In the genomic region with DNA sequence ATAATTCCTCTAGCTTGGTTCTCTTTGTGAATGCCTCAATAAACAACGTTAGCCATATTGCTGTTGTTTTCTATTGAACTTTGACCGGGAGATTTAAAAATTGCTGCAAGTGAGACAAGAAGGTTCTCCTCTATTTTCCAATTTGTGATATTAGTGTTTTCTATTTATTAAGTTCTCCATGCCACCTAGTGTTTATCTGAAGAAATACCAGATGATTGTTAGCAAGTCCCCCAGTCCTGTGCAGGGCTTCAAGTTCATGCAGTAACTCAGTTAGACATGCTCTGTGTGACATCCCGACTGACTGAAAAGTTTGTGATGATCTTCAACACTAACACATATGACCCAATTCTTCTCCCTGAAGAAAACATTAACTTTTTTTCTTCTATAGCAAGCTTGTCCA, we compare ENCODE assay signal across 15 cellular contexts. TPM values are rescaled to one million over a fixed set of nuclear protein-coding genes. Genes with fewer than 3 reads are reported as not detected.
DNase-seq lines count a peak whose midpoint lies in the region; TF ChIP-seq lines count a peak whose summit lies in the region.
"Had no signal": no experiment of that assay in that cellular context is flagged by ENCODE, and none has a peak within 500 bp of the region (broad histone marks: within the 10 kb centered on the region; RNA-seq: fewer than 3 reads in every experiment).

No MANE protein-coding gene starts in this region.

- H3K27ac ChIP-seq in C4-2B, result no peak overlapping the region
- no peak overlapping the region for H3K27ac ChIP-seq in H9 (ENCODE audit: insufficient read length, low read depth, low read length)

- no peak overlapping the region for H2AK5ac ChIP-seq in H9 (ENCODE audit: insufficient read length, low read length)

- TF ChIP-seq CTCF in C4-2B (conservative IDR thresholded peaks at IDR 0.05) (peak; percentile 34), H9 (conservative IDR thresholded peaks at IDR 0.05) (peak; percentile 43; the same call in 2 of the 3 replicates), astrocyte of the cerebellum (IDR thresholded peaks at IDR 0.05; ENCODE audit: low read depth, low read length, missing control alignments) (peak; percentile 13)

- H3K36me3 Mint-ChIP-seq in H9 (ENCODE audit: insufficient read depth in 1 of 3, low read depth in 3 of 3), result peaks cover 21 to 29% (median 22%) of the 10 kb centered on the region in 3 experiments

- no peak overlapping the region for H3K56ac ChIP-seq in H9 (ENCODE audit: insufficient read length, low read depth, low read length)

- no peaks in the 10 kb centered on the region for H3K79me2 ChIP-seq in H9 (ENCODE audit: insufficient read depth, low read length)

- H3K27me3 ChIP-seq in H9 (ENCODE audit: insufficient read depth, low read length), result no peaks in the 10 kb centered on the region
- H3K27me3 ChIP-seq: thyroid gland had no signal

- H3K9ac ChIP-seq in H9 (ENCODE audit: extremely low read depth, insufficient read length, low read length), result no peak overlapping the region

- no peak overlapping the region for H4K5ac ChIP-seq in H9 (ENCODE audit: insufficient read length, low read depth, low read length)

- H3K79me1 ChIP-seq in H9 (ENCODE audit: insufficient read depth, low read depth, low read length, poor library complexity, severe bottlenecking), result no peaks in the 10 kb centered on the region

- no peak overlapping the region for H4K8ac ChIP-seq in H9 (replicated peaks; ENCODE audit: insufficient read length, low read depth, low read length)

- H3K23ac ChIP-seq in H9 (ENCODE audit: insufficient read length, low read depth, low read length), result no peak overlapping the region

- no peak overlapping the region for H2BK5ac ChIP-seq in H9 (ENCODE audit: insufficient read length, low read length)

- H2BK120ac ChIP-seq in H9 (ENCODE audit: low read depth, low read length, poor library complexity, severe bottlenecking), result no peak overlapping the region

- H3K4me1 ChIP-seq in H9 (ENCODE audit: insufficient read depth, low read length), result peaks cover 18% of the 10 kb centered on the region; the same call in 1 of the 2 replicates
- H3K4me1 ChIP-seq: heart left ventricle had no signal

- H4K91ac ChIP-seq in H9 (ENCODE audit: insufficient read length, low read depth, low read length), result no peak overlapping the region

- H3K9me3 Mint-ChIP-seq in H9, result peaks cover 25 to 28% of the 10 kb centered on the region in 2 experiments
- H3K9me3 Mint-ChIP-seq: activated T-helper 1 cell treated with anti-CD3 and anti-CD28 coated beads, Interleukin-12 subunit alpha, Interleukin-12 subunit beta, Interleukin-2, Interleukin-4 antibody, amounts not matched to agents 30 ng/mL and 10 ng/mL and 1 ng/mL, durations not matched to agents 14 hours and 24 hours and 36 hours had no signal

- WGBS in H9 (ENCODE audit: extremely low coverage, insufficient read length, low lambda C conversion rate), result no CpG with 5 or more reads among the region's 3 CpGs

- no peak overlapping the region for H3T11ph ChIP-seq in H9 (ENCODE audit: low read length)

- H2AFZ ChIP-seq in H9 (ENCODE audit: low read length), result no peak overlapping the region

- no peak overlapping the region for H3K4me3 ChIP-seq in astrocyte of the cerebellum (ENCODE audit: low read depth, low read length)
- H3K4me3 ChIP-seq: heart left ventricle, thyroid gland had no signal

- no peaks in the 10 kb centered on the region for H3K23me2 ChIP-seq in H9 (ENCODE audit: insufficient read length, low read depth, low read length, poor library complexity, severe bottlenecking)

- no peak overlapping the region for H3K4ac ChIP-seq in H9 (ENCODE audit: low read depth, low read length)

- peaks cover 14% of the 10 kb centered on the region for H3K9me3 ChIP-seq in H9 (ENCODE audit: control insufficient read depth, low read depth, low read length)
- H3K9me3 ChIP-seq: thyroid gland had no signal

- H2BK15ac ChIP-seq in H9 (ENCODE audit: low read depth, low read length), result no peak overlapping the region

- H2BK12ac ChIP-seq in H9 (ENCODE audit: insufficient read length, low read depth, low read length), result no peak overlapping the region

- no peak for DNase-seq in H9
- no peak for DNase-seq in astrocyte of the cerebellum (ENCODE audit: low read depth)
- DNase-seq in medulla oblongata (ENCODE audit: extremely low spot score), result peak; percentile 2
- DNase-seq in activated CD4-positive, alpha-beta T cell treated with anti-CD3 and anti-CD28 coated beads, Interleukin-2, amount 50 U/mL, for 48 hours, result no peak
- DNase-seq in SK-N-DZ (ENCODE audit: low spot score), result no peak
- no peak for DNase-seq in NCI-H2081 treated with DMSO at 0.1 percent for 48 hours (lab: John Stamatoyannopoulos, UW)
- DNase-seq: activated CD4-positive, alpha-beta T cell treated with anti-CD3 and anti-CD28 coated beads, Interleukin-2, amount 10 ng/mL, durations not matched to agents 24 days and 14 days; heart left ventricle; left ventricle myocardium superior; NK-92 treated with Interleukin-12 subunit alpha and Interleukin-12 subunit beta, amount 100 ng/mL, for 24 hours; nucleus accumbens; T-helper 1 cell; thyroid gland had no signal

- H3K27ac Mint-ChIP-seq in H9, result 0 out of 7 replicates have a peak overlapping the region, but pooled peaks of 1 of the 3 experiments have one; percentile 34
- H3K27ac Mint-ChIP-seq: activated CD4-positive, alpha-beta T cell treated with anti-CD3 and anti-CD28 coated beads, Interleukin-2, amount 10 ng/mL, durations not matched to agents 24 days and 14 days; activated T-helper 1 cell treated with anti-CD3 and anti-CD28 coated beads, Interleukin-12 subunit alpha, Interleukin-12 subunit beta, Interleukin-2, Interleukin-4 antibody, amounts not matched to agents 30 ng/mL and 10 ng/mL and 1 ng/mL, durations not matched to agents 14 hours and 24 hours and 36 hours had no signal

- no peak overlapping the region for H3K14ac ChIP-seq in H9 (ENCODE audit: insufficient read depth, low read length)

- H3K27me3 Mint-ChIP-seq in H9 (ENCODE audit: low read depth), result peaks cover 4% of the 10 kb centered on the region
- H3K27me3 Mint-ChIP-seq: activated CD4-positive, alpha-beta T cell treated with anti-CD3 and anti-CD28 coated beads, Interleukin-2, amount 10 ng/mL, durations not matched to agents 24 days and 14 days had no signal

- H3K4me3 Mint-ChIP-seq in H9, result no peak overlapping the region
- H3K4me3 Mint-ChIP-seq: activated CD4-positive, alpha-beta T cell treated with anti-CD3 and anti-CD28 coated beads, Interleukin-2, amount 10 ng/mL, durations not matched to agents 24 days and 14 days; activated T-helper 1 cell treated with anti-CD3 and anti-CD28 coated beads, Interleukin-12 subunit alpha, Interleukin-12 subunit beta, Interleukin-2, Interleukin-4 antibody, amounts not matched to agents 30 ng/mL and 10 ng/mL and 1 ng/mL, durations not matched to agents 14 hours and 24 hours and 36 hours had no signal

- H4K20me1 ChIP-seq in H9 (ENCODE audit: control insufficient read depth, insufficient read depth, insufficient read length), result no peaks in the 10 kb centered on the region

- no peak overlapping the region for H2BK20ac ChIP-seq in H9 (ENCODE audit: low read depth, low read length, poor library complexity, severe bottlenecking)

- H3K4me1 Mint-ChIP-seq in H9, result peaks cover 52 to 60% of the 10 kb centered on the region in 2 experiments
- H3K4me1 Mint-ChIP-seq: activated CD4-positive, alpha-beta T cell treated with anti-CD3 and anti-CD28 coated beads, Interleukin-2, amount 10 ng/mL, durations not matched to agents 24 days and 14 days had no signal

- in situ Hi-C loops in astrocyte of the cerebellum (cut with HindIII; ENCODE audit: low sequenced_read_pairs), result no loop called here

- H3K18ac ChIP-seq in H9 (ENCODE audit: insufficient read length, low read depth, low read length), result no peak overlapping the region

- no peak overlapping the region for H3K4me2 ChIP-seq in H9 (ENCODE audit: insufficient read depth, insufficient read length, low read length)

RNA-seq across cellular contexts. Expression of gene TFDP3, which starts 31.5 kb away (rescaled TPM):
- not detected in 2 replicates for total RNA-seq in H9 (2021)
- polyA plus RNA-seq in SK-N-DZ (2014; cell fraction: cytosol; rRNA removed), result not detected in 2 replicates
- polyA plus RNA-seq in SK-N-DZ (2014; cell fraction: nucleus; rRNA removed), result not detected in 2 replicates
- total RNA-seq: activated CD4-positive, alpha-beta T cell treated with anti-CD3 and anti-CD28 coated beads, Interleukin-2, amount 10 ng/mL, durations not matched to agents 24 days and 14 days; activated T-helper 1 cell treated with anti-CD3 and anti-CD28 coated beads, Interleukin-12 subunit alpha, Interleukin-12 subunit beta, Interleukin-2, Interleukin-4 antibody, amounts not matched to agents 30 ng/mL and 10 ng/mL and 1 ng/mL, durations not matched to agents 14 hours and 24 hours and 36 hours; heart left ventricle; left ventricle myocardium superior; thyroid gland had no signal
- polyA plus RNA-seq: heart left ventricle had no signal
